Comparison of ENCODE assay signal across 22 cellular contexts in genomic region chrX:21132686-21133393, GRCh38.
DNase-seq lines count a peak whose midpoint lies in the region; TF ChIP-seq lines count a peak whose summit lies in the region.
"Had no signal": no experiment of that assay in that cellular context is flagged by ENCODE, and none has a peak within 500 bp of the region (broad histone marks: within the 10 kb centered on the region; RNA-seq: fewer than 3 reads in every experiment).

No MANE protein-coding gene starts in this region.

- H3K27me3 ChIP-seq in mammary epithelial cell (ENCODE audit: insufficient read depth, low read length) (no peaks in the 10 kb centered on the region), breast epithelium (no peaks in the 10 kb centered on the region), trophoblast cell (ENCODE audit: insufficient read depth, low read length) (no peaks in the 10 kb centered on the region), SK-N-SH (ENCODE audit: insufficient read depth) (no peaks in the 10 kb centered on the region)
- H3K27me3 ChIP-seq: BLaER1 treated with 17β-estradiol and CSF1 and Interleukin-3, amounts not matched to agents 10 nM and 100 nM; MG63 had no signal

- H3K36me3 ChIP-seq in mammary epithelial cell (ENCODE audit: insufficient read depth, low read length) (no peaks in the 10 kb centered on the region), breast epithelium (no peaks in the 10 kb centered on the region), trophoblast cell (ENCODE audit: control insufficient read depth in 1 of 2, insufficient read depth in 2 of 2, low read length in 2 of 2) (no peaks in the 10 kb centered on the region), SK-N-SH (replicated peaks in 1 of 2; ENCODE audit: control insufficient read depth in 1 of 2, insufficient read depth in 2 of 2, low read length in 1 of 2) (no peaks in the 10 kb centered on the region)
- H3K36me3 ChIP-seq: BLaER1 treated with 17β-estradiol and CSF1 and Interleukin-3, amounts not matched to agents 10 nM and 100 nM; MG63 had no signal

- no peak overlapping the region for H2BK120ac ChIP-seq in trophoblast cell (ENCODE audit: insufficient read depth, low read length, poor library complexity)

- no peak overlapping the region for H3K14ac ChIP-seq in trophoblast cell (ENCODE audit: low read length)

- no peak for TF ChIP-seq POLR2A in breast epithelium (IDR thresholded peaks at IDR 0.05)

- H3K9me3 ChIP-seq in mammary epithelial cell (replicated peaks; ENCODE audit: insufficient read depth, low read length) = no peaks in the 10 kb centered on the region
- peaks cover 0 to 9% of the 10 kb centered on the region in 2 donors for H3K9me3 ChIP-seq in breast epithelium
- no peaks in the 10 kb centered on the region for H3K9me3 ChIP-seq in trophoblast cell (ENCODE audit: insufficient read depth, low read depth, low read length)
- no peaks in the 10 kb centered on the region for H3K9me3 ChIP-seq in SK-N-SH
- H3K9me3 ChIP-seq: Caco-2, MG63 had no signal

- no peak overlapping the region for H3K4ac ChIP-seq in trophoblast cell (ENCODE audit: low read depth, low read length)

- H3K79me1 ChIP-seq in trophoblast cell (ENCODE audit: low read length) = no peaks in the 10 kb centered on the region

- no peak overlapping the region for H2AK5ac ChIP-seq in trophoblast cell (ENCODE audit: low read length)

- 37% methylated on average over 4 of the region's 4 CpGs for WGBS in mammary epithelial cell (ENCODE audit: low coverage, missing lambda C conversion rate)
- no CpG with 5 or more reads among the region's 4 CpGs for WGBS in trophoblast cell (ENCODE audit: extremely low coverage, insufficient coverage, insufficient read length)
- 21% methylated on average over 4 of the region's 4 CpGs for WGBS in SK-N-SH (ENCODE audit: low lambda C conversion rate)

- H3K4me1 ChIP-seq in mammary epithelial cell (ENCODE audit: insufficient read depth, low read length) (no peaks in the 10 kb centered on the region), breast epithelium (no peaks in the 10 kb centered on the region), trophoblast cell (ENCODE audit: control insufficient read depth in 1 of 2, insufficient read depth in 2 of 2, low read length in 2 of 2) (no peaks in the 10 kb centered on the region), SK-N-SH (ENCODE audit: control insufficient read depth in 1 of 2, insufficient read depth in 2 of 2, low read depth in 1 of 2, low read length in 1 of 2) (no peaks in the 10 kb centered on the region)
- H3K4me1 ChIP-seq: BLaER1 treated with 17β-estradiol and CSF1 and Interleukin-3, amounts not matched to agents 10 nM and 100 nM; Caco-2 had no signal

- H3K9me2 ChIP-seq in SK-N-SH = no peaks in the 10 kb centered on the region

- in situ Hi-C loops in mammary epithelial cell (cut with MboI; ENCODE audit: low sequenced_read_pairs in 2 of 2) = no loop called here

- H3K4me3 ChIP-seq in mammary epithelial cell (replicated peaks in 1 of 3; ENCODE audit: insufficient read depth in 1 of 3, low read depth in 2 of 3, low read length in 3 of 3) (no peak overlapping the region), breast epithelium (no peak overlapping the region), trophoblast cell (ENCODE audit: low read depth, low read length) (no peak overlapping the region), SK-N-SH (ENCODE audit: low read depth in 2 of 2, low read length in 1 of 2) (no peak overlapping the region)
- H3K4me3 ChIP-seq: BLaER1 treated with 17β-estradiol and CSF1 and Interleukin-3, amounts not matched to agents 10 nM and 100 nM; K562; MG63 had no signal

- no peak overlapping the region for H2AFZ ChIP-seq in mammary epithelial cell (ENCODE audit: low read depth, low read length)
- no peak overlapping the region for H2AFZ ChIP-seq in trophoblast cell (ENCODE audit: insufficient read depth, low read length, poor library complexity)
- H2AFZ ChIP-seq in SK-N-SH (ENCODE audit: low read depth) = no peak overlapping the region

- TF ChIP-seq CTCF in mammary epithelial cell (conservative IDR thresholded peaks at IDR 0.05 in 1 of 2, IDR thresholded peaks at IDR 0.05 in 1 of 2; ENCODE audit: extremely low read depth in 1 of 2, insufficient read depth in 1 of 2, low read depth in 1 of 2, low read length in 2 of 2) (no peak), breast epithelium (IDR thresholded peaks at IDR 0.05) (no peak), SK-N-SH (IDR thresholded peaks at IDR 0.05) (no peak)

- H2BK12ac ChIP-seq in trophoblast cell (ENCODE audit: low read length) = no peak overlapping the region

- no TSS peak for BruUV-seq in mammary epithelial cell (replicated peaks; lab: Mats Ljungman, UMichigan)

- CTCF ChIA-PET in mammary epithelial cell (lab: Charles Lee; ENCODE audit: low non-redundant PET) = no interaction called here
- CTCF ChIA-PET in SK-N-SH (lab: Yijun Ruan, JAX) = no interaction called here

- no peak for TF ChIP-seq EP300 in SK-N-SH (IDR thresholded peaks at IDR 0.05; ENCODE audit: borderline replicate concordance in 1 of 2, low read depth in 1 of 2, low read length in 1 of 2)

- H4K20me1 ChIP-seq in mammary epithelial cell (ENCODE audit: insufficient read depth, low read length) (no peaks in the 10 kb centered on the region), SK-N-SH (ENCODE audit: insufficient read depth) (no peaks in the 10 kb centered on the region)
- H4K20me1 ChIP-seq: BLaER1 treated with 17β-estradiol and CSF1 and Interleukin-3, amounts not matched to agents 10 nM and 100 nM had no signal

- no peaks in the 10 kb centered on the region for H3K79me2 ChIP-seq in mammary epithelial cell (ENCODE audit: insufficient read depth, low read length)
- no peaks in the 10 kb centered on the region for H3K79me2 ChIP-seq in trophoblast cell (ENCODE audit: control insufficient read depth, insufficient read depth, low read length, poor library complexity)
- H3K79me2 ChIP-seq in SK-N-SH (ENCODE audit: insufficient read depth) = no peaks in the 10 kb centered on the region

- no peak overlapping the region for H4K8ac ChIP-seq in trophoblast cell (ENCODE audit: low read depth, low read length)

- intact Hi-C loops in mammary epithelial cell (cut with micrococcal nuclease) = no loop called here
- intact Hi-C loops in breast epithelium (cut with DNase I; ENCODE audit: low total_unique reads) = no loop called here

- no peak overlapping the region for H3K23ac ChIP-seq in trophoblast cell (ENCODE audit: low read length)

- POLR2A ChIA-PET in SK-N-SH (lab: Yijun Ruan, JAX) = no interaction called here

- H3F3A ChIP-seq in SK-N-SH (replicated peaks; ENCODE audit: insufficient read depth) = no peaks in the 10 kb centered on the region

- no peak for TF ChIP-seq RAD21 in SK-N-SH (IDR thresholded peaks at IDR 0.05; ENCODE audit: low read length)

- no peak overlapping the region for H3K18ac ChIP-seq in trophoblast cell (ENCODE audit: low read length)

- no peak overlapping the region for H4K91ac ChIP-seq in trophoblast cell (ENCODE audit: low read depth, low read length)

- H3K27ac ChIP-seq in mammary epithelial cell (ENCODE audit: insufficient read depth, low read depth, low read length) (no peak overlapping the region), breast epithelium (no peak overlapping the region), trophoblast cell (ENCODE audit: low read depth, low read length) (no peak overlapping the region), SK-N-SH (ENCODE audit: low read depth in 2 of 2, low read length in 1 of 2) (no peak overlapping the region)
- H3K27ac ChIP-seq: 22Rv1; BLaER1 treated with 17β-estradiol and CSF1 and Interleukin-3, amounts not matched to agents 10 nM and 100 nM had no signal

- no peak overlapping the region for H4K12ac ChIP-seq in trophoblast cell (ENCODE audit: low read depth, low read length)

- dilution Hi-C loops in mammary epithelial cell (cut with HindIII; ENCODE audit: low sequenced_read_pairs) = no loop called here

- no peak overlapping the region for H3K9ac ChIP-seq in mammary epithelial cell (ENCODE audit: insufficient read depth, low read length)
- no peak overlapping the region for H3K9ac ChIP-seq in trophoblast cell (ENCODE audit: low read length)
- no peak overlapping the region for H3K9ac ChIP-seq in SK-N-SH
- H3K9ac ChIP-seq: BLaER1 treated with 17β-estradiol and CSF1 and Interleukin-3, amounts not matched to agents 10 nM and 100 nM had no signal

- no peak overlapping the region for H2BK5ac ChIP-seq in trophoblast cell (ENCODE audit: low read depth, low read length, poor library complexity)

- H3K4me2 ChIP-seq in mammary epithelial cell (ENCODE audit: insufficient read depth, low read depth, low read length) (no peak overlapping the region), trophoblast cell (ENCODE audit: low read length) (no peak overlapping the region), SK-N-SH (no peak overlapping the region)
- H3K4me2 ChIP-seq: BLaER1 treated with 17β-estradiol and CSF1 and Interleukin-3, amounts not matched to agents 10 nM and 100 nM had no signal

- peak; percentile 39 for DNase-seq in mammary epithelial cell
- DNase-seq in breast epithelium (ENCODE audit: low spot score in 2 of 2) = no peak
- peak; percentile 18 for DNase-seq in epidermal melanocyte (ENCODE audit: insufficient read length, low spot score)
- DNase-seq in trophoblast cell = peak; percentile 50 to 79
- DNase-seq in GM03348 (ENCODE audit: low spot score) = no peak
- no peak for DNase-seq in NCI-H1105 (lab: John Stamatoyannopoulos, UW)
- no peak for DNase-seq in NCI-H2196 (lab: John Stamatoyannopoulos, UW; ENCODE audit: unreplicated experiment)
- DNase-seq in SK-N-SH = no peak
- DNase-seq: Caco-2; CD4-positive, alpha-beta memory T cell; DMS 273 treated with DMSO at 0.1 percent for 48 hours; DMS79 treated with DMSO at 0.1 percent for 48 hours; GOT3; HCEC 1CT; MG63; NCI-H1417 treated with DMSO at 0.1 percent for 48 hours; NCI-H187; NCI-H2107; NCI-H510A had no signal

TF ChIP-seq in SK-N-SH, 30 proteins besides CTCF, POLR2A, EP300 and RAD21 (continues in another document):
- TF ChIP-seq TAF1 (IDR thresholded peaks at IDR 0.05; ENCODE audit: borderline replicate concordance, low read depth, low read length) = no peak

Comparison
In these comparisons a context has a peak if more than half of its experiments do, and no peak if none do; other contexts are left out.
1. DNase-seq: peak in mammary epithelial cell (single experiment), epidermal melanocyte (single experiment) and trophoblast cell (2 of 2); none in breast epithelium (0 of 2), GM03348 (single experiment), NCI-H1105 (single experiment), NCI-H2196 (single experiment) and SK-N-SH (single experiment).